Comparison of ENCODE assay signal across 8 cellular contexts in genomic region chr21:43362306-43362927, GRCh38.
DNase-seq lines count a peak whose midpoint lies in the region; ATAC-seq and TF ChIP-seq lines count a peak whose summit lies in the region.

No MANE protein-coding gene starts in this region.

- H3K27me3 ChIP-seq in BLaER1 treated with 17β-estradiol and CSF1 and Interleukin-3, amounts not matched to agents 10 nM and 100 nM, result peaks cover 0 to 10% (median 0%) of the 10 kb centered on the region in 11 experiments; a peak in 1 of 22 replicates
- H3K27me3 ChIP-seq in ovary, result no peaks in the 10 kb centered on the region
- H3K27me3 ChIP-seq in thoracic aorta (replicated peaks; ENCODE audit: insufficient read depth), result no peaks in the 10 kb centered on the region

- 7 to 16% (median 9%) methylated on average over 37 of the region's 37 CpGs for WGBS in ovary, 3 donors

- H3K4me1 ChIP-seq in BLaER1 treated with 17β-estradiol and CSF1 and Interleukin-3, amounts not matched to agents 10 nM and 100 nM, result peaks cover 69 to 100% (median 89%) of the 10 kb centered on the region in 10 experiments
- peaks cover 11% of the 10 kb centered on the region for H3K4me1 ChIP-seq in ovary (ENCODE audit: insufficient read depth)
- H3K4me1 ChIP-seq in thoracic aorta (ENCODE audit: control insufficient read depth in 1 of 2, low read depth in 2 of 2), result peaks cover 0 to 6% of the 10 kb centered on the region in 2 donors

- H3K4me2 ChIP-seq in BLaER1 treated with 17β-estradiol and CSF1 and Interleukin-3, amounts not matched to agents 10 nM and 100 nM, result peak overlapping the region; percentile 75 to 98 (median 85)

- no peak for TF ChIP-seq EP300 in ovary (IDR thresholded peaks at IDR 0.05)

- H3K9me3 ChIP-seq in BLaER1 treated with 17β-estradiol and CSF1 and Interleukin-3, amounts not matched to agents 10 nM and 100 nM (replicated peaks in 1 of 11), result no peaks in the 10 kb centered on the region
- H3K9me3 ChIP-seq in ovary (no peaks in the 10 kb centered on the region), thoracic aorta (no peaks in the 10 kb centered on the region)

- H4K20me1 ChIP-seq in BLaER1 treated with 17β-estradiol and CSF1 and Interleukin-3, amounts not matched to agents 10 nM and 100 nM, result peaks cover 0 to 29% (median 0%) of the 10 kb centered on the region in 11 experiments; a peak in 3 of 22 replicates

- intact Hi-C loops in ovary (cut with DNase I), result no loop called here

- H3K9ac ChIP-seq in BLaER1 treated with 17β-estradiol and CSF1 and Interleukin-3, amounts not matched to agents 10 nM and 100 nM, result peak overlapping the region; percentile 60 to 85 (median 77)

- ATAC-seq in GM21390 (IDR thresholded peaks at IDR 0.05; ENCODE audit: unreplicated experiment) (peak; percentile 47), thoracic aorta (ENCODE audit: insufficient number of reproducible peaks, low FRiP score, low read depth) (no peak)

- TF ChIP-seq CTCF in ovary (IDR thresholded peaks at IDR 0.05), result no peak
- no peak for TF ChIP-seq CTCF in thoracic aorta (IDR thresholded peaks at IDR 0.05)

- peak overlapping the region; percentile 15 to 60 (median 45); a peak in 16 of 20 replicates for H3K4me3 ChIP-seq in BLaER1 treated with 17β-estradiol and CSF1 and Interleukin-3, amounts not matched to agents 10 nM and 100 nM
- H3K4me3 ChIP-seq in ovary (no peak overlapping the region), thoracic aorta (peak overlapping the region; percentile 41)

- H3K36me3 ChIP-seq in BLaER1 treated with 17β-estradiol and CSF1 and Interleukin-3, amounts not matched to agents 10 nM and 100 nM, result no peaks in the 10 kb centered on the region
- H3K36me3 ChIP-seq in ovary (no peaks in the 10 kb centered on the region), thoracic aorta (no peaks in the 10 kb centered on the region)

- TF ChIP-seq POLR2A in ovary (IDR thresholded peaks at IDR 0.05), result no peak

- peak; percentile 95 for DNase-seq in NCI-H69 (lab: John Stamatoyannopoulos, UW)
- peak; percentile 63 for DNase-seq in activated T-helper 1 cell treated with Interleukin-2 at 50 U/mL for 16 hours (ENCODE audit: low read depth)
- DNase-seq in fibroblast of peridontal ligament (ENCODE audit: extremely low read depth), result peak; percentile 6
- peak; percentile 74 to 87 (median 85) for DNase-seq in ovary
- DNase-seq in thoracic aorta (ENCODE audit: low spot score), result no peak
- no peak for DNase-seq in HCEC 1CT

- peak overlapping the region; percentile 76 to 94 (median 86) for H3K27ac ChIP-seq in BLaER1 treated with 17β-estradiol and CSF1 and Interleukin-3, amounts not matched to agents 10 nM and 100 nM
- peak overlapping the region in 1 of 2 donors; percentile 71 for H3K27ac ChIP-seq in ovary
- no peak overlapping the region for H3K27ac ChIP-seq in thoracic aorta

Comparison
In these comparisons a context has a peak if more than half of its experiments do, and no peak if none do; other contexts are left out.
1. H3K27ac ChIP-seq: peak in BLaER1 treated with 17β-estradiol and CSF1 and Interleukin-3, amounts not matched to agents 10 nM and 100 nM (11 of 11); none in thoracic aorta (0 of 2).
2. DNase-seq: peak in NCI-H69 (single experiment), activated T-helper 1 cell treated with Interleukin-2 at 50 U/mL for 16 hours (single experiment), fibroblast of peridontal ligament (single experiment) and ovary (5 of 5); none in thoracic aorta (single experiment) and HCEC 1CT (single experiment).